ENCODE assay signal across 8 cellular contexts in the genomic region with DNA sequence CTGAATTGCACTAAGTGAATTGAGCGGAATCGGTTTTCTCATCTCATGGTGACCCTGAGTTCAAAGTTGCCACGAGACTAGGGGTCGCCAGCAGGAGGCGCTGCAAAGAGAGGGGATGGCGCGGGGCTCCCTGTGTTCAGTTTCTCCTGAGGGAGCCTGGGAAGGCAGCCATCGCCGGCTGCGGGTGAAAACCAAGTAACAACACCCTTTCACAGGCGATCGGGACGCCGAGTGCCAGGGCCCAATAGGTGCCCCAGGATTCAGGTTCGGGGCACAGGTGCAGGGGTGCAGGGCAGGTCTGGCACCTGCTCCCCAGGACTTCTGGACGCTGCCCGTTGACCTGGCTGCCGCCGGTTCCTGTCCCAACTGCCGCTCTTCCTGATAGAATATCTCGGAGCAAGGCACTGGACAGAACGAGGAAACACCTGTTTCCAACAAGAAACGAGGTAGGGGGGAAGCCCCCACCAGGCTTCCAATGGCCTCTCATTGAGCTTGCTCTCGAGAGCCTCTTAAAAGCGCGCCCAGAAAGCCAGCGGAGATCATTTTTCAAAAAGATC. TPM values are rescaled to one million over a fixed set of nuclear protein-coding genes. Genes with fewer than 3 reads are reported as not detected.
DNase-seq lines count a peak whose midpoint lies in the region; ATAC-seq and TF ChIP-seq lines count a peak whose summit lies in the region.

No MANE protein-coding gene starts in this region.

- no peak overlapping the region for H3K4me3 Mint-ChIP-seq in Calu3 (ENCODE audit: low read depth, unreplicated experiment)

- peaks cover 29% of the 10 kb centered on the region for H3K4me1 Mint-ChIP-seq in Calu3 (ENCODE audit: low read depth, unreplicated experiment)

- peaks cover 9% of the 10 kb centered on the region for H3K36me3 Mint-ChIP-seq in Calu3 (ENCODE audit: insufficient read depth, unreplicated experiment)

- H3K4me1 ChIP-seq in body of pancreas (no peaks in the 10 kb centered on the region), subcutaneous abdominal adipose tissue (ENCODE audit: control insufficient read depth in 5 of 5, insufficient read depth in 5 of 5, low read length in 5 of 5) (peaks cover 0 to 58% (median 29%) of the 10 kb centered on the region in 5 donors)

- no peak for TF ChIP-seq POLR2A in body of pancreas (IDR thresholded peaks at IDR 0.05)

- H3K27me3 Mint-ChIP-seq in Calu3 (ENCODE audit: unreplicated experiment) = no peaks in the 10 kb centered on the region

- no peak overlapping the region for H3K27ac Mint-ChIP-seq in Calu3 (ENCODE audit: unreplicated experiment)

- no peaks in the 10 kb centered on the region for H3K9me3 Mint-ChIP-seq in Calu3 (ENCODE audit: low read depth, unreplicated experiment)

- H3K36me3 ChIP-seq in body of pancreas (replicated peaks in 1 of 2; ENCODE audit: insufficient read depth in 1 of 2, low read depth in 2 of 2) = no peaks in the 10 kb centered on the region
- H3K36me3 ChIP-seq in subcutaneous abdominal adipose tissue (ENCODE audit: control insufficient read depth in 5 of 5, insufficient read depth in 5 of 5, low read length in 5 of 5) = no peaks in the 10 kb centered on the region

- H3K27ac ChIP-seq in body of pancreas = no peak overlapping the region
- no peak overlapping the region for H3K27ac ChIP-seq in subcutaneous abdominal adipose tissue (ENCODE audit: low read depth, low read length)

- ATAC-seq in body of pancreas (no peak), left colon (peak; percentile 49)

- DNase-seq in NCI-H2227 (lab: John Stamatoyannopoulos, UW; ENCODE audit: unreplicated experiment) = peak; percentile 25
- DNase-seq in NCI-H2227 treated with DMSO at 0.1 percent for 48 hours (lab: John Stamatoyannopoulos, UW) = no peak
- DNase-seq in body of pancreas = peak in 3 of 4 donors; percentile 23 to 48 (median 33)
- DNase-seq in left colon = peak in 1 of 2 donors; percentile 25
- no peak for DNase-seq in cortex of kidney (lab: John Stamatoyannopoulos, UW)
- no peak for DNase-seq in NCI-H82 (lab: John Stamatoyannopoulos, UW)
- DNase-seq in Calu3 = no peak

- peak in 3 of 7 experiments; percentile 13 to 31 (median 18) for TF ChIP-seq CTCF in body of pancreas (IDR thresholded peaks at IDR 0.05)
- TF ChIP-seq CTCF in Calu3 (IDR thresholded peaks at IDR 0.05; ENCODE audit: unreplicated experiment) = no peak

- intact Hi-C loops in body of pancreas (cut with DNase I) = no loop called here
- intact Hi-C loops in left colon (cut with DNase I, micrococcal nuclease) = no loop called here
- intact Hi-C loops in Calu3 (cut with micrococcal nuclease; ENCODE audit: unreplicated experiment) = no loop called here

- H3K9me3 ChIP-seq in body of pancreas (no peaks in the 10 kb centered on the region), subcutaneous abdominal adipose tissue (ENCODE audit: control insufficient read depth in 5 of 5, low read length in 5 of 5) (no peaks in the 10 kb centered on the region)

- BruUV-seq in Calu3 (replicated peaks; lab: Mats Ljungman, UMichigan) = no TSS peak

- CTCF ChIA-PET in Calu3 (lab: Charles Lee) = no interaction called here

- no peak overlapping the region for H3K9ac ChIP-seq in subcutaneous abdominal adipose tissue (ENCODE audit: low read length in 5 of 5)

- 0 to 1% methylated on average over 4 to 17 of the region's 27 CpGs for WGBS in body of pancreas, 2 donors

- H3K27me3 ChIP-seq in body of pancreas = no peaks in the 10 kb centered on the region
- peaks cover 3 to 31% (median 5%) of the 10 kb centered on the region in 5 donors for H3K27me3 ChIP-seq in subcutaneous abdominal adipose tissue (ENCODE audit: control insufficient read depth in 5 of 5, insufficient read depth in 4 of 5, low read length in 5 of 5)

- H3K4me3 ChIP-seq in body of pancreas (no peak overlapping the region), subcutaneous abdominal adipose tissue (ENCODE audit: low read depth in 1 of 5, low read length in 5 of 5) (peak overlapping the region; percentile 41 to 58 (median 54))

RNA-seq across cellular contexts. Expression of a gene that starts 1.1 kb away (rescaled TPM):
- total RNA-seq in body of pancreas (not detected), left colon (not detected), Calu3 (2022) (not detected in 2 replicates)

Comparison
In these comparisons a context has a peak if more than half of its experiments do, and no peak if none do; other contexts are left out.
1. DNase-seq: peak in NCI-H2227 (single experiment) and body of pancreas (3 of 4); none in NCI-H2227 treated with DMSO at 0.1 percent for 48 hours (single experiment), cortex of kidney (single experiment), NCI-H82 (single experiment) and Calu3 (single experiment).
2. H3K4me3 ChIP-seq: peak in subcutaneous abdominal adipose tissue (5 of 5); none in body of pancreas (0 of 2).